ENCODE assay signal across 18 cellular contexts in genomic region chr15:86649277-86649676, GRCh38.
"Had no signal": no experiment of that assay in that cellular context is flagged by ENCODE, and none has a peak within 500 bp of the region (broad histone marks: within the 10 kb centered on the region; RNA-seq: fewer than 3 reads in every experiment).

No MANE protein-coding gene starts in this region.

- ATAC-seq: gastroesophageal sphincter; left lobe of liver; naive thymus-derived CD8-positive, alpha-beta T cell; psoas muscle; sciatic nerve had no signal

- H3K36me3 Mint-ChIP-seq: naive thymus-derived CD8-positive, alpha-beta T cell; type B pancreatic cell had no signal

- DNase-seq: dermis blood vessel endothelial cell; esophagus squamous epithelium; foreskin fibroblast; glutamatergic neuron; islet precursor cell; mucosa of descending colon; naive thymus-derived CD8-positive, alpha-beta T cell; psoas muscle; spleen; stimulated activated CD4-positive, alpha-beta T cell treated with anti-CD3 and anti-CD28 coated beads, Interleukin-15, amount 100 ng/mL, for 24 hours; stimulated activated CD4-positive, alpha-beta T cell treated with anti-CD3 and anti-CD28 coated beads, Interleukin-1b, Interleukin-23, amount 100 ng/mL, for 48 hours; stimulated activated CD4-positive, alpha-beta T cell treated with anti-CD3 and anti-CD28 coated beads, Interleukin-4, amount 100 ng/mL, for 24 hours; stimulated activated naive CD4-positive, alpha-beta T cell; thyroid gland had no signal

- H3K4me3 Mint-ChIP-seq: naive thymus-derived CD8-positive, alpha-beta T cell; type B pancreatic cell had no signal

- H3K27me3 Mint-ChIP-seq: type B pancreatic cell had no signal

- H3K9me3 Mint-ChIP-seq: naive thymus-derived CD8-positive, alpha-beta T cell had no signal

- H3K27ac Mint-ChIP-seq: naive thymus-derived CD8-positive, alpha-beta T cell; type B pancreatic cell had no signal
